In genomic region chr11:1863352-1864215, GRCh38 we compare ENCODE assay signal across 1 cellular context.
TF ChIP-seq lines count a peak whose summit lies in the region.

No MANE protein-coding gene starts in this region.

TF ChIP-seq in K562, 482 proteins besides CTCF, POLR2A, EP300 and RAD21:
- TF ChIP-seq DPF2 (IDR thresholded peaks at IDR 0.05) = peak; percentile 87
- peak; percentile 100 for TF ChIP-seq TRIM25 (IDR thresholded peaks at IDR 0.05; ENCODE audit: borderline replicate concordance)
- TF ChIP-seq NONO (IDR thresholded peaks at IDR 0.05; ENCODE audit: low read depth in 2 of 2, low read length in 1 of 2) = no peak
- TF ChIP-seq VEZF1 (CRISPR knock-in tag; IDR thresholded peaks at IDR 0.05) = peak; percentile 77
- TF ChIP-seq GATAD2A (IDR thresholded peaks at IDR 0.05) = 0 out of 2 replicates have a peak, but pooled peaks have one; percentile 39
- TF ChIP-seq ZHX1 (conservative IDR thresholded peaks at IDR 0.05; ENCODE audit: low read length) = no peak
- TF ChIP-seq FOSL1 (tag; conservative IDR thresholded peaks at IDR 0.05) = peak; percentile 82
- peak; percentile 78; the same call in 1 of the 2 replicates for TF ChIP-seq SMARCE1 (IDR thresholded peaks at IDR 0.05)
- no peak for TF ChIP-seq ZBTB34 (CRISPR knock-in tag; IDR thresholded peaks at IDR 0.05)
- peak; percentile 16 for TF ChIP-seq NEUROD1 (IDR thresholded peaks at IDR 0.05; ENCODE audit: borderline replicate concordance, low read depth, low read length, partially characterized antibody)
- TF ChIP-seq RUNX1 (IDR thresholded peaks at IDR 0.05; ENCODE audit: low read depth) = no peak
- TF ChIP-seq ARID1B (IDR thresholded peaks at IDR 0.05) = peak; percentile 77
- peak; percentile 73 for TF ChIP-seq NFIC (IDR thresholded peaks at IDR 0.05)
- TF ChIP-seq E2F6 (IDR thresholded peaks at IDR 0.05; ENCODE audit: borderline replicate concordance in 1 of 2, extremely low read depth in 1 of 2, insufficient read depth in 1 of 2, insufficient read length in 1 of 2, low read depth in 1 of 2, low read length in 1 of 2, poor library complexity in 1 of 2, severe bottlenecking in 1 of 2) = peak in 1 of 2 experiments; percentile 24
- TF ChIP-seq ZNF512 (tag; IDR thresholded peaks at IDR 0.05) = no peak
- TF ChIP-seq SMARCA4 (IDR thresholded peaks at IDR 0.05) = peak; percentile 69; the same call in 1 of the 2 replicates
- no peak for TF ChIP-seq PTRF (tag; IDR thresholded peaks at IDR 0.05)
- TF ChIP-seq MYNN (IDR thresholded peaks at IDR 0.05) = peak; percentile 66; the same call in 1 of the 2 replicates
- no peak for TF ChIP-seq MYNN (CRISPR knock-in tag; IDR thresholded peaks at IDR 0.05)
- peak; percentile 67; the same call in 1 of the 2 replicates for TF ChIP-seq JUND (IDR thresholded peaks at IDR 0.05; ENCODE audit: borderline replicate concordance, low read depth, low read length)
- no peak; the same call in 2 of the 3 replicates for TF ChIP-seq JUND (tag; IDR thresholded peaks at IDR 0.05; ENCODE audit: borderline replicate concordance, low read depth, low read length)
- peak; percentile 78; the same call in 1 of the 2 replicates for TF ChIP-seq HNRNPL (IDR thresholded peaks at IDR 0.05; ENCODE audit: low read depth, low read length)
- TF ChIP-seq ZNF121 (CRISPR knock-in tag; conservative IDR thresholded peaks at IDR 0.05) = no peak
- TF ChIP-seq ZNF449 (CRISPR knock-in tag; IDR thresholded peaks at IDR 0.05) = peak; percentile 98; the same call in 1 of the 2 replicates
